In the genomic region with DNA sequence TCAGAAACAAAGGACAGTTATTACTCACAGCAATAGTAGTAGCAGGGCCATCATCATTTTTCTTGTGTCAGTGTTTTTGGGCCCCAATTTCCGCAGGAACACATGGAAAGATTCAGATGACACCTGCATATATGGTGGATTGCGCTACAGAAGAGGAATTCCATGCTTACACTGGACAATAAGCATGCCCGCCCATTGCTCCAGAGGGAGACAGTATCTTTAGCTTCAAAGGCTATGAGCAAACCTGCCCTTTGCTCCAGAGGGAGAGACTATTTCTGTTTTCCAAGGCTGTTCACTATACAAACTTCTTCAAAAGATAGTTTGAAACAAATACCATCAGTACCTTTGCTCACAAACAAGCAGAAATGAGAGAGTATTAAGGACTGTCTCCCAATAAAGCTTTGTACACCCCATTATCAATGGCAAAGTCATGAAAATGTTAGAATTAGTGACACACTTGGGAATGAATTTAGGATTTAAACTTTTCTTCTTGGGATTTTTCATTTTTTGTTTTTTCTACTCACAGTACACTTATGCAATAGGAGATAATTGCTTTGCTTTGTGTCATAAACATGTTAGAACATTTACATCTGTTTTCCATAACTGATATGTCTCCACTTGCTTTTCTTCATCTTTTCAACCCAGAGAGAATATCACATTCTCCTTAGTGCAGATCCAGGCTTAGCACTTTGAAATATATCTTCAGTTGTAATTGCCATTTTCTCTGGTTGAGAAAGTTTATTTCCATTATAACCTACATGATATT, we compare ENCODE assay signal across 30 cellular contexts.
"Had no signal": no experiment of that assay in that cellular context is flagged by ENCODE, and none has a peak within 500 bp of the region (broad histone marks: within the 10 kb centered on the region; RNA-seq: fewer than 3 reads in every experiment).

No MANE protein-coding gene starts in this region.

- H3K4me3 ChIP-seq: adrenal gland, body of pancreas, cardiac muscle cell, colonic mucosa, heart left ventricle had no signal

- H3K27me3 ChIP-seq: adrenal gland, body of pancreas, colonic mucosa, heart left ventricle had no signal

- H3K27ac ChIP-seq: adrenal gland, body of pancreas, cardiac muscle cell, colonic mucosa, heart left ventricle, WERI-Rb-1 had no signal

- FAIRE-seq: frontal cortex had no signal

- H3K36me3 ChIP-seq: adrenal gland, cardiac muscle cell, colonic mucosa, heart left ventricle, WERI-Rb-1 had no signal

- DNase-seq: activated B cell treated with CpG ODN at 0.5 μM for 24 hours; activated CD4-positive, alpha-beta T cell treated with anti-CD3 and anti-CD28 coated beads for 48 hours; activated CD4-positive, alpha-beta T cell treated with anti-CD3 and anti-CD28 coated beads, Interleukin-2, amount 50 U/mL, for 1 hour; activated CD4-positive, alpha-beta T cell treated with anti-CD3 and anti-CD28 coated beads, Interleukin-2, amount 50 U/mL, for 48 hours; activated CD8-positive, alpha-beta memory T cell treated with anti-CD3 and anti-CD28 coated beads for 24 hours; activated CD8-positive, alpha-beta T cell treated with anti-CD3 and anti-CD28 coated beads for 36 hours; activated effector memory CD4-positive, alpha-beta T cell treated with Interleukin-2 at 50 U/mL for 16 hours; activated gamma-delta T cell treated with Interleukin-2 at 50 U/mL for 16 hours; activated naive CD4-positive, alpha-beta T cell treated with anti-CD3 and anti-CD28 coated beads, Interleukin-2, amount 50 U/mL, for 16 hours; activated naive CD4-positive, alpha-beta T cell treated with Interleukin-2 at 50 U/mL for 16 hours; activated T-cell treated with anti-CD3 and anti-CD28 coated beads, Interleukin-2, amount 50 U/mL, for 4 hours; adrenal gland; amygdala; aorta; body of pancreas; central memory CD4-positive, alpha-beta T cell; cerebellar nuclear complex; colonic mucosa; effector memory CD4-positive, alpha-beta T cell; endodermal cell; heart left ventricle; T-helper 1 cell; T-helper 17 cell; T1000; WERI-Rb-1 had no signal

- H3K4me1 ChIP-seq: adrenal gland, body of pancreas, colonic mucosa, heart left ventricle had no signal

- H3K9me3 ChIP-seq: adrenal gland, body of pancreas, colonic mucosa had no signal

- ATAC-seq: activated CD4-positive, CD25-positive, alpha-beta regulatory T cell treated with anti-CD3 and anti-CD28 coated beads, Interleukin-2, amount 50 U/mL, for 24 hours; activated CD8-positive, alpha-beta T cell treated with anti-CD3 and anti-CD28 coated beads for 36 hours; activated T-cell treated with anti-CD3 and anti-CD28 coated beads, Interleukin-2, amount 50 U/mL, for 4 hours; activated T-helper 17 cell treated with anti-CD3 and anti-CD28 coated beads, Interleukin-2, amount 50 U/mL, for 72 hours; body of pancreas; esophagus mucosa; heart left ventricle; T-helper 17 cell had no signal
